In the genomic region with DNA sequence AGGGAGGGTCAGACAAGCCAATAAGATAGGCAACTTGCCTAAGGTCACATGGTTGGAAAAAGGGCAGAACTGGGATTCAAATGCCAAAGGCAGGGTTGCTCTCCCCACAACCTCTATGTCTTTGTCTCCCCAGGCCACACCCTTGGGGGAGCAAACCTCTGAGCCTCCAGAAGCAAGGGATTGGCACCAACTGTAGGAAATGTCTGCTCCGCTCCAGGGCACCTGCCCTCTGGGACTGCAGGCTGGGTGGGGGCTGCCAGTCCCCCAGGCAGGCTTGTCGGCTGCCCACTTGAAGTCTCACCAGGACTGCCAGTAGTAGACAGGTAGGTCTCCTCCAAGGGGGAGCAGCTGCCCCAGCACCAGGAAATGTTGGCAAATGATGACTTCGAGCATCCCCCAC, we compare ENCODE assay signal across 22 cellular contexts. TPM values are rescaled to one million over a fixed set of nuclear protein-coding genes. Genes with fewer than 3 reads are reported as not detected.
"Had no signal": no experiment of that assay in that cellular context is flagged by ENCODE, and none has a peak within 500 bp of the region (broad histone marks: within the 10 kb centered on the region; RNA-seq: fewer than 3 reads in every experiment).

No MANE protein-coding gene starts in this region.

- H3K4me3 ChIP-seq: breast epithelium had no signal

- H3K4me1 ChIP-seq: breast epithelium had no signal

- H3K27me3 ChIP-seq: breast epithelium had no signal

- DNase-seq: activated CD4-positive, alpha-beta T cell treated with anti-CD3 and anti-CD28 coated beads for 48 hours; activated CD4-positive, alpha-beta T cell treated with anti-CD3 and anti-CD28 coated beads, Interleukin-2, amount 50 U/mL, for 4 hours; activated CD4-positive, CD25-positive, alpha-beta regulatory T cell treated with anti-CD3 and anti-CD28 coated beads, Interleukin-2, amount 50 U/mL, for 72 hours; activated CD8-positive, alpha-beta memory T cell treated with anti-CD3 and anti-CD28 coated beads, Interleukin-2, amount 10 ng/mL, durations not matched to agents 7 days and 5 days; activated CD8-positive, alpha-beta T cell treated with anti-CD3 and anti-CD28 coated beads, Interleukin-2, amount 10 ng/mL, durations not matched to agents 7 days and 5 days; activated effector memory CD4-positive, alpha-beta T cell treated with Interleukin-2 at 50 U/mL for 16 hours; activated naive CD4-positive, alpha-beta T cell; activated T-cell treated with anti-CD3 and anti-CD28 coated beads, Interleukin-2, amount 50 U/mL, for 24 hours; aorta; central memory CD4-positive, alpha-beta T cell; NCI-H1092 treated with DMSO at 0.1 percent for 48 hours; NCI-H1417 treated with DMSO at 0.1 percent for 48 hours; NCI-H1694; NCI-H2029; NCI-H524; PC-3; SHP77 treated with DMSO at 0.1 percent for 48 hours had no signal

- H3K9ac ChIP-seq: KMS-11 had no signal

- H3K36me3 ChIP-seq: breast epithelium had no signal

- H3K9me3 ChIP-seq: breast epithelium had no signal

- ATAC-seq: activated CD8-positive, alpha-beta memory T cell treated with anti-CD3 and anti-CD28 coated beads, Interleukin-2, amount 10 ng/mL, durations not matched to agents 7 days and 5 days; activated CD8-positive, alpha-beta T cell treated with anti-CD3 and anti-CD28 coated beads, Interleukin-2, amount 10 ng/mL, durations not matched to agents 7 days and 5 days had no signal

- H3K27ac ChIP-seq: breast epithelium, KMS-11 had no signal

- H3K4me2 ChIP-seq: KMS-11 had no signal

RNA-seq across cellular contexts. Expression of a gene that starts 2.0 kb away (rescaled TPM):
- total RNA-seq: activated CD8-positive, alpha-beta memory T cell treated with anti-CD3 and anti-CD28 coated beads, Interleukin-2, amount 10 ng/mL, durations not matched to agents 7 days and 5 days; activated CD8-positive, alpha-beta T cell treated with anti-CD3 and anti-CD28 coated beads, Interleukin-2, amount 10 ng/mL, durations not matched to agents 7 days and 5 days; activated T-helper 1 cell treated with anti-CD3 and anti-CD28 coated beads, Interleukin-12 subunit alpha, Interleukin-12 subunit beta, Interleukin-2, Interleukin-4 antibody, amounts not matched to agents 30 ng/mL and 10 ng/mL and 1 ng/mL, durations not matched to agents 14 hours and 24 hours and 36 hours; aorta; MCF 10A; PC-3; SK-MEL-5 had no signal
